ENCODE assay signal across 7 cellular contexts in the genomic region with DNA sequence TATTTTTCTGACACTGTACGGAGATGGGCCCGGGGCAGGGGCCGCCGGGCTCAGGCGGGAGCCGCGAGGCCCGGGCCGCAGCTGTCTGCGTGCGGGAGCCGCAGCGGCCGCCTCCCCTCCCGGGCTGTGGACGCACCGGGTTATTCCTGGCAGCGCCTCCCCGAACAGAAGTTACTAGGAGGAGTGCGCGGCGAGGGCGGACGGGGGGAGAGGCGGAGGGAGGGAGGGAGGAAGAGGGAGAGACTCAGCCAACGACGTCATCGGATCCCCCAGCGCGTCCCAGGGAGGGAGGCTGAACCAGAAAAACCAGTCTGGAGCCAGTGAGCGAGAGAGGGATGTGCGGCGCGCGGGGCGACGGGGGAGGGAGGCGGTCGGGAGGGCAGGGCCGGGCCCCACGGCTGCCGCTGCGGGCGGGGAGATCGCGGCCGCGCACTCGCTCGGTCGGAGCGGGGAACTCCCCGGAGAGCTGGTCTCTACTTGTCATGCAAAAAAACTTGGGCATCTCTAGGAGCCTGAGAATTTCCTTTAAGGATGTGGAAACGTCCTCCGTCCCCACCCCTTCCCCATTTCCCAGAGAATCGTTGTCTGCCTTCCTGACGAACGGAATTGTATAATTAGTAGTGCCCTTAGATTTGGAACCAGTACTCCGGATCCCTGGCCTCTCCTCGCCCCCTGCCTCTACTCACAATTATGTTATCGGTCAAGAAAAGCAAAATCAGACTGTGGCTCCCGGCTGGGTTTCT. TPM values are rescaled to one million over a fixed set of nuclear protein-coding genes. Genes with fewer than 3 reads are reported as not detected.
DNase-seq lines count a peak whose midpoint lies in the region; ATAC-seq, FAIRE-seq and TF ChIP-seq lines count a peak whose summit lies in the region.

No MANE protein-coding gene starts in this region.

- H2AFZ ChIP-seq in keratinocyte (ENCODE audit: control insufficient read depth, low read length) = peak overlapping the region; percentile 67

- H3K4me3 ChIP-seq in keratinocyte (ENCODE audit: control insufficient read depth in 2 of 3, extremely low read depth in 1 of 3, insufficient read depth in 2 of 3, low read depth in 1 of 3, low read length in 3 of 3) = peak overlapping the region; percentile 69 to 90 (median 89)

- H3K27ac ChIP-seq in keratinocyte (ENCODE audit: control insufficient read depth, insufficient read depth, low read length) = peak overlapping the region; percentile 99

- H3K9ac ChIP-seq in keratinocyte (ENCODE audit: control insufficient read depth, extremely low read depth, insufficient read depth, low read length) = peak overlapping the region; percentile 100

- peak; percentile 27 for ATAC-seq in HG03039 (IDR thresholded peaks at IDR 0.05; ENCODE audit: unreplicated experiment)

- DNase-seq in GM18507 (ENCODE audit: extremely low spot score, insufficient read length, low read depth) = peak; percentile 33
- DNase-seq in NCI-H2171 treated with DMSO at 0.1 percent for 48 hours (lab: John Stamatoyannopoulos, UW) = peak; percentile 94
- peak; percentile 90 for DNase-seq in activated CD4-positive, alpha-beta T cell treated with anti-CD3 and anti-CD28 coated beads for 1 hour
- DNase-seq in cerebellar cortex (ENCODE audit: low spot score) = peak; percentile 95
- DNase-seq in keratinocyte (ENCODE audit: low read depth, low spot score) = peak; percentile 67
- DNase-seq in stimulated activated CD4-positive, alpha-beta T cell treated with anti-CD3 and anti-CD28 coated beads, Interleukin-12 subunit alpha, Interleukin-12 subunit beta, amount 100 ng/mL, for 24 hours (ENCODE audit: low read depth in 2 of 2) = peak; percentile 86 to 89

- no peak for TF ChIP-seq CTCF in keratinocyte (optimal IDR thresholded peaks at IDR 0.05 in 1 of 3, IDR thresholded peaks at IDR 0.05 in 1 of 3, conservative IDR thresholded peaks at IDR 0.05 in 1 of 3; ENCODE audit: extremely low read depth in 1 of 3, insufficient read depth in 2 of 3, low read length in 3 of 3)

- peaks cover 27% of the 10 kb centered on the region for H3K4me1 ChIP-seq in keratinocyte (ENCODE audit: control insufficient read depth, extremely low read depth, insufficient read depth, low read length)

- no peaks in the 10 kb centered on the region for H3K36me3 ChIP-seq in keratinocyte (ENCODE audit: control insufficient read depth in 2 of 2, extremely low read depth in 1 of 2, insufficient read depth in 2 of 2, low read length in 2 of 2)

- no peaks in the 10 kb centered on the region for H3K27me3 ChIP-seq in keratinocyte (ENCODE audit: control insufficient read depth, extremely low read depth, insufficient read depth, low read length)

- no peaks in the 10 kb centered on the region for H3K9me1 ChIP-seq in keratinocyte (ENCODE audit: control insufficient read depth, extremely low read depth, insufficient read depth, low read length)

- no peaks in the 10 kb centered on the region for H3K9me3 ChIP-seq in keratinocyte (ENCODE audit: control insufficient read depth, low read depth, low read length)

- H4K20me1 ChIP-seq in keratinocyte (ENCODE audit: control insufficient read depth, extremely low read depth, insufficient read depth, low read length) = no peaks in the 10 kb centered on the region

- H3K4me2 ChIP-seq in keratinocyte (ENCODE audit: control insufficient read depth, extremely low read depth, insufficient read depth, low read depth, low read length) = peak overlapping the region; percentile 95

- FAIRE-seq in GM18507 (lab: Jason Lieb, UNC) (peak; percentile 85), keratinocyte (lab: Jason Lieb, UNC) (peak; percentile 52)

- dilution Hi-C loops in keratinocyte (cut with MboI; ENCODE audit: extremely low pct_ligation_motif_present, low sequenced_read_pairs) = no loop called here

- peaks cover 39% of the 10 kb centered on the region for H3K79me2 ChIP-seq in keratinocyte (ENCODE audit: control insufficient read depth, insufficient read depth, low read length)

RNA-seq across cellular contexts. Expression of a gene that starts 1.4 kb away (rescaled TPM):
- polyA plus RNA-seq in keratinocyte = 5.9 to 8.9 TPM (median 6.5 TPM) in 3 replicates
- 9.0 TPM for polyA plus RNA-seq in keratinocyte (2011; ENCODE audit: low read depth)
- 3.9 and 4.8 TPM in 2 replicates for polyA plus RNA-seq in keratinocyte (2011; cell fraction: cytosol; rRNA removed)
- polyA plus RNA-seq in keratinocyte (2011; cell fraction: nucleus; rRNA removed) = 17.0 and 18.4 TPM in 2 replicates
- 8.4 and 8.7 TPM in 2 replicates for polyA plus RNA-seq in keratinocyte (2012; ENCODE audit: low replicate concordance)
- polyA minus RNA-seq in keratinocyte = 15.0 to 21.8 TPM (median 15.5 TPM) in 3 replicates
- 4.2 TPM for polyA minus RNA-seq in keratinocyte (2011; cell fraction: cytosol; rRNA and poly(A)+ RNA removed)
- polyA minus RNA-seq in keratinocyte (2011; cell fraction: nucleus; rRNA and poly(A)+ RNA removed) = 13.5 and 26.3 TPM in 2 replicates

Comparison
In these comparisons a context has a peak if more than half of its experiments do, and no peak if none do; other contexts are left out.
1. Peak in every context shown above with its lines: DNase-seq, ATAC-seq, H3K4me3 ChIP-seq and H3K27ac ChIP-seq.
2. DNase-seq: peak in every context shown above with its lines; median percentile 95 in cerebellar cortex; 94 in NCI-H2171 treated with DMSO at 0.1 percent for 48 hours; 90 in activated CD4-positive, alpha-beta T cell treated with anti-CD3 and anti-CD28 coated beads for 1 hour; 88 in stimulated activated CD4-positive, alpha-beta T cell treated with anti-CD3 and anti-CD28 coated beads, Interleukin-12 subunit alpha, Interleukin-12 subunit beta, amount 100 ng/mL, for 24 hours; 67 in keratinocyte; 33 in GM18507.